ENCODE assay signal across 10 cellular contexts in the genomic region with DNA sequence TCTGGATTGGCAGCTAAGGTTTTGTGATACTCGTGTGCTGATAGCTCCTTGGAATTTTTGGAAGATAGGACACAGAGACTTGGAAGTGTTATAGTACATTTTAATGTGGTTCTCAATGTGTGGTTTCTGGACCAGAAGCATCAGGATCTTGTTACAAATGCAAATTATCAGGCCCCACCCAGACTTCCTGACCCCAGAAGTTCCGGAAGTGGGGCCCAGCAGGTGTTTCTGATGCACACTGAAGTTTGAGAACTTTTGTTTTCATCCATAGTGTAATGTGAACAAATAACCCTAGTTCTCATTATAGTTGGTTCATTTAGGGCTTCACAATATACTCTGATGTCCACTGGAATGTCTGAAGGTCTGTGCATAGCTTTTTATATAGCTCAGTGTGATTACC.
DNase-seq lines count a peak whose midpoint lies in the region; ATAC-seq and TF ChIP-seq lines count a peak whose summit lies in the region.
"Had no signal": no experiment of that assay in that cellular context is flagged by ENCODE, and none has a peak within 500 bp of the region (broad histone marks: within the 10 kb centered on the region; RNA-seq: fewer than 3 reads in every experiment).

No MANE protein-coding gene starts in this region.

- H3K79me2 ChIP-seq in DOHH2 (ENCODE audit: control insufficient read depth, low read length), result no peaks in the 10 kb centered on the region

- in situ Hi-C loops in GM13976 (cut with MboI; ENCODE audit: low sequenced_read_pairs, unreplicated experiment), result no loop called here

- peak overlapping the region; percentile 37 for H3K4me3 ChIP-seq in DOHH2 (ENCODE audit: low read length)

- H3K27ac ChIP-seq in DOHH2 (ENCODE audit: low read depth, low read length), result peak overlapping the region; percentile 37; the same call in 1 of the 2 replicates

- no peaks in the 10 kb centered on the region for H3F3A ChIP-seq in DOHH2 (ENCODE audit: control insufficient read depth, insufficient read depth)

- H4K20me1 ChIP-seq in DOHH2 (ENCODE audit: control insufficient read depth, insufficient read depth, low read depth, low read length), result no peaks in the 10 kb centered on the region

- no peaks in the 10 kb centered on the region for H3K36me3 ChIP-seq in DOHH2 (ENCODE audit: control insufficient read depth, low read length)

- no peaks in the 10 kb centered on the region for H3K9me2 ChIP-seq in DOHH2 (replicated peaks; ENCODE audit: control insufficient read depth, low read length)

- H3K4me1 ChIP-seq in DOHH2 (ENCODE audit: control insufficient read depth, low read length), result peaks cover 14% of the 10 kb centered on the region

- peak overlapping the region; percentile 51 for H3K4me2 ChIP-seq in DOHH2 (ENCODE audit: low read length)

- H3K9me3 ChIP-seq in DOHH2 (ENCODE audit: control insufficient read depth, insufficient read depth, low read length), result no peaks in the 10 kb centered on the region

- H3K27me3 ChIP-seq in DOHH2 (ENCODE audit: control insufficient read depth, low read length), result no peaks in the 10 kb centered on the region

- ATAC-seq in GM19351 (IDR thresholded peaks at IDR 0.05; ENCODE audit: unreplicated experiment) (peak; percentile 82), HG03175 (IDR thresholded peaks at IDR 0.05; ENCODE audit: unreplicated experiment) (peak; percentile 81), HG03378 (IDR thresholded peaks at IDR 0.05; ENCODE audit: unreplicated experiment) (no peak), GM18868 (IDR thresholded peaks at IDR 0.05; ENCODE audit: unreplicated experiment) (no peak)

- TF ChIP-seq CTCF in DOHH2 (IDR thresholded peaks at IDR 0.05; ENCODE audit: low read depth, low read length, poor library complexity, severe bottlenecking) (no peak), GM13976 (IDR thresholded peaks at IDR 0.05; ENCODE audit: borderline replicate concordance, control extremely low read depth, extremely low read depth, insufficient read depth, missing control alignments) (no peak)

- DNase-seq in activated naive CD4-positive, alpha-beta T cell treated with anti-CD3 and anti-CD28 coated beads, Interleukin-2, amount 50 U/mL, for 16 hours, result peak; percentile 10
- DNase-seq in GM13976 (ENCODE audit: low spot score) (no peak), DMS53 (lab: John Stamatoyannopoulos, UW) (no peak)
- DNase-seq: activated CD4-positive, alpha-beta T cell treated with anti-CD3 and anti-CD28 coated beads, Interleukin-2, amount 50 U/mL, for 4 hours; NCI-H2171 treated with DMSO at 0.1 percent for 48 hours had no signal

Comparison
In these comparisons a context has a peak if more than half of its experiments do, and no peak if none do; other contexts are left out.
1. ATAC-seq: peak in GM19351 (single experiment) and HG03175 (single experiment); none in HG03378 (single experiment) and GM18868 (single experiment).